In the genomic region with DNA sequence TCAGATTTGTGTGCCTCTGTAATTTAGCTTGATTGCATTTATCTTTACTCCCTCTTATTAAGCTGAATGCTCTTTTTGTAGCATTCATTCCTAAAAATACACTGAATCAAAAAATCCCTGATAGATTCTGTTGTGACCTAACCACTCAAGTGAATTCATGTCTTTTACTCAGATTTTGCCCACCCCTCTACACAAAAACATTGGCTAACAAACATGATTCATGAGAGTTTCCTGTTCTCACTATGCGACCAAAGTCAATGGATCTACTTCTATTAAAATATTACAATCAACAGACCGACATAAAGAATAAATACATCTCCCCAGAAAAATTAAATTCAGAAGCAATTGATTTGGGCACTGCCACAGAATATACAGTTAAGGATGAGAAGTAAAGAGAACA, we compare ENCODE assay signal across 23 cellular contexts.
DNase-seq lines count a peak whose midpoint lies in the region; ATAC-seq and TF ChIP-seq lines count a peak whose summit lies in the region.
"Had no signal": no experiment of that assay in that cellular context is flagged by ENCODE, and none has a peak within 500 bp of the region (broad histone marks: within the 10 kb centered on the region; RNA-seq: fewer than 3 reads in every experiment).

No MANE protein-coding gene starts in this region.

- H3K9ac ChIP-seq in HUES6 (ENCODE audit: low read length) = no peak overlapping the region

- POLR2A ChIA-PET in CD8-positive, alpha-beta T cell (lab: Charles Lee) = interaction anchor here (0.6 kb wide), 1 partner anchor 1361 kb away, joined by 3 read pairs; no protein-coding TSS in a partner anchor
- POLR2A ChIA-PET in naive thymus-derived CD8-positive, alpha-beta T cell (lab: Charles Lee) = interaction anchor here (0.9 to 2.3 kb wide), 6 partner anchors 10 to 64 kb away, joined by 3 to 6 read pairs (median 4); no protein-coding TSS in a partner anchor
- POLR2A ChIA-PET in Caco-2 (lab: Charles Lee) = no interaction called here

- CTCF ChIA-PET in CD8-positive, alpha-beta T cell (lab: Charles Lee) = no interaction called here
- CTCF ChIA-PET in Caco-2 (lab: Charles Lee) = no interaction called here

- H3K4me3 ChIP-seq in CD8-positive, alpha-beta T cell (ENCODE audit: low read depth, low read length) = no peak overlapping the region
- H3K4me3 ChIP-seq in HUES6 (ENCODE audit: low read depth, low read length) (no peak overlapping the region), Caco-2 (ENCODE audit: low read depth, low read length) (no peak overlapping the region)
- H3K4me3 ChIP-seq: A549 had no signal

- no peaks in the 10 kb centered on the region for H3K36me3 ChIP-seq in CD8-positive, alpha-beta T cell (ENCODE audit: insufficient read depth, low read length)
- H3K36me3 ChIP-seq in HUES6 (ENCODE audit: control insufficient read depth, insufficient read depth, low read length) (no peaks in the 10 kb centered on the region), Caco-2 (ENCODE audit: control insufficient read depth, insufficient read depth, low read length) (no peaks in the 10 kb centered on the region)
- H3K36me3 ChIP-seq: BE2C had no signal

- intact Hi-C loops in CD8-positive, alpha-beta T cell (cut with DNase I, micrococcal nuclease) = loop anchor here in 1 of 2 experiments (1.0 kb wide), 1 partner anchor 8 kb away; no protein-coding TSS in a partner anchor
- intact Hi-C loops in Caco-2 (cut with micrococcal nuclease; ENCODE audit: unreplicated experiment) = no loop called here

- H3K9me3 ChIP-seq in CD8-positive, alpha-beta T cell (ENCODE audit: low read length) = no peaks in the 10 kb centered on the region
- H3K9me3 ChIP-seq in HUES6 (ENCODE audit: control insufficient read depth, insufficient read depth, low read depth, low read length) (no peaks in the 10 kb centered on the region), Caco-2 (no peaks in the 10 kb centered on the region)
- H3K9me3 ChIP-seq: A549, BE2C had no signal

- peak overlapping the region; percentile 88 for H3K27ac Mint-ChIP-seq in CD8-positive, alpha-beta T cell
- H3K27ac Mint-ChIP-seq in activated naive CD8-positive, alpha-beta T cell treated with anti-CD3 and anti-CD28 coated beads, Interleukin-2, amount 50 U/mL, for 24 hours = peak overlapping the region; percentile 74
- peak overlapping the region; percentile 83 to 98 (median 93) for H3K27ac Mint-ChIP-seq in naive thymus-derived CD8-positive, alpha-beta T cell
- no peak overlapping the region for H3K27ac Mint-ChIP-seq in Caco-2 (ENCODE audit: unreplicated experiment)
- H3K27ac Mint-ChIP-seq: IgD-negative memory B cell had no signal

- no peak for DNase-seq in CD8-positive, alpha-beta T cell
- DNase-seq in activated naive CD8-positive, alpha-beta T cell treated with anti-CD3 and anti-CD28 coated beads, Interleukin-2, amount 50 U/mL, for 24 hours = no peak
- DNase-seq in naive thymus-derived CD8-positive, alpha-beta T cell = no peak
- DNase-seq in Caco-2 = no peak
- DNase-seq: BE2C; DMS79 treated with DMSO at 0.1 percent for 48 hours; GOT3; MV-4-11; NCI-H1105 treated with DMSO at 0.1 percent for 48 hours; NCI-H2029 treated with DMSO at 0.1 percent for 48 hours; NCI-H2171; NCI-H345; NCI-H524; NCI-H774; NK-92 treated with Interleukin-12 subunit alpha and Interleukin-12 subunit beta, amount 100 ng/mL, for 24 hours had no signal

- no peaks in the 10 kb centered on the region for H3K27me3 Mint-ChIP-seq in CD8-positive, alpha-beta T cell (ENCODE audit: low read depth)
- H3K27me3 Mint-ChIP-seq in activated naive CD8-positive, alpha-beta T cell treated with anti-CD3 and anti-CD28 coated beads, Interleukin-2, amount 50 U/mL, for 24 hours = no peaks in the 10 kb centered on the region
- no peaks in the 10 kb centered on the region for H3K27me3 Mint-ChIP-seq in naive thymus-derived CD8-positive, alpha-beta T cell
- no peaks in the 10 kb centered on the region for H3K27me3 Mint-ChIP-seq in Caco-2 (ENCODE audit: insufficient read depth, unreplicated experiment)
- H3K27me3 Mint-ChIP-seq: IgD-negative memory B cell had no signal

- peaks cover 55% of the 10 kb centered on the region for H3K4me1 ChIP-seq in CD8-positive, alpha-beta T cell (ENCODE audit: insufficient read depth, low read length)
- H3K4me1 ChIP-seq in HUES6 (ENCODE audit: control insufficient read depth, insufficient read depth, low read length) = no peaks in the 10 kb centered on the region
- H3K4me1 ChIP-seq in Caco-2 = no peaks in the 10 kb centered on the region

- H3K27me3 ChIP-seq in CD8-positive, alpha-beta T cell (ENCODE audit: insufficient read depth, low read length) = no peaks in the 10 kb centered on the region
- H3K27me3 ChIP-seq in HUES6 (ENCODE audit: control insufficient read depth, insufficient read depth, low read length) = no peaks in the 10 kb centered on the region
- H3K27me3 ChIP-seq in Caco-2 (replicated peaks; ENCODE audit: control insufficient read depth, insufficient read depth, low read length) = no peaks in the 10 kb centered on the region
- H3K27me3 ChIP-seq: BE2C had no signal

- no peaks in the 10 kb centered on the region for H3K9me3 Mint-ChIP-seq in CD8-positive, alpha-beta T cell
- no peaks in the 10 kb centered on the region for H3K9me3 Mint-ChIP-seq in activated naive CD8-positive, alpha-beta T cell treated with anti-CD3 and anti-CD28 coated beads, Interleukin-2, amount 50 U/mL, for 24 hours
- H3K9me3 Mint-ChIP-seq in naive thymus-derived CD8-positive, alpha-beta T cell = peaks cover 0 to 3% (median 0%) of the 10 kb centered on the region in 9 donors
- no peaks in the 10 kb centered on the region for H3K9me3 Mint-ChIP-seq in Caco-2 (ENCODE audit: unreplicated experiment)
- H3K9me3 Mint-ChIP-seq: IgD-negative memory B cell had no signal

- no peak for TF ChIP-seq CTCF in CD8-positive, alpha-beta T cell (IDR thresholded peaks at IDR 0.05)
- TF ChIP-seq CTCF in Caco-2 (IDR thresholded peaks at IDR 0.05; ENCODE audit: insufficient read depth in 1 of 2, low read depth in 1 of 2, low read length in 1 of 2, severe bottlenecking in 1 of 2, unreplicated experiment in 1 of 2) = no peak

- peak overlapping the region; percentile 11 for H3K27ac ChIP-seq in CD8-positive, alpha-beta T cell (ENCODE audit: low read depth, low read length)
- 0 out of 2 replicates have a peak overlapping the region, but pooled peaks have one; percentile 23 for H3K27ac ChIP-seq in HUES6 (ENCODE audit: low read depth, low read length)
- H3K27ac ChIP-seq: A549 had no signal

- peaks cover 74% of the 10 kb centered on the region for H3K4me1 Mint-ChIP-seq in CD8-positive, alpha-beta T cell (ENCODE audit: low read depth)
- peaks cover 68% of the 10 kb centered on the region for H3K4me1 Mint-ChIP-seq in activated naive CD8-positive, alpha-beta T cell treated with anti-CD3 and anti-CD28 coated beads, Interleukin-2, amount 50 U/mL, for 24 hours
- H3K4me1 Mint-ChIP-seq in naive thymus-derived CD8-positive, alpha-beta T cell = peaks cover 29 to 74% (median 63%) of the 10 kb centered on the region in 4 donors
- H3K4me1 Mint-ChIP-seq in Caco-2 (ENCODE audit: low read depth, unreplicated experiment) = no peaks in the 10 kb centered on the region
- H3K4me1 Mint-ChIP-seq: IgD-negative memory B cell had no signal

- ATAC-seq in CD8-positive, alpha-beta T cell = peak; percentile 32
- no peak for ATAC-seq in activated naive CD8-positive, alpha-beta T cell treated with anti-CD3 and anti-CD28 coated beads, Interleukin-2, amount 50 U/mL, for 24 hours
- peak; percentile 18 to 26 for ATAC-seq in naive thymus-derived CD8-positive, alpha-beta T cell
- no peak for ATAC-seq in GM18868 (IDR thresholded peaks at IDR 0.05; ENCODE audit: unreplicated experiment)
- no peak for ATAC-seq in HG03045 (IDR thresholded peaks at IDR 0.05; ENCODE audit: unreplicated experiment)
- ATAC-seq: A549, HCT116, Panc1, SK-N-SH treated with all-trans-retinoic acid at 6 μM for 48 hours had no signal

- H3K36me3 Mint-ChIP-seq in CD8-positive, alpha-beta T cell = peaks cover 2% of the 10 kb centered on the region
- peaks cover 3% of the 10 kb centered on the region for H3K36me3 Mint-ChIP-seq in activated naive CD8-positive, alpha-beta T cell treated with anti-CD3 and anti-CD28 coated beads, Interleukin-2, amount 50 U/mL, for 24 hours (ENCODE audit: low read depth)
- H3K36me3 Mint-ChIP-seq in naive thymus-derived CD8-positive, alpha-beta T cell = peaks cover 0 to 9% (median 0%) of the 10 kb centered on the region in 3 donors
- no peaks in the 10 kb centered on the region for H3K36me3 Mint-ChIP-seq in Caco-2 (ENCODE audit: insufficient read depth, unreplicated experiment)

- peak overlapping the region; percentile 26 for H3K4me3 Mint-ChIP-seq in CD8-positive, alpha-beta T cell
- peak overlapping the region; percentile 6 for H3K4me3 Mint-ChIP-seq in activated naive CD8-positive, alpha-beta T cell treated with anti-CD3 and anti-CD28 coated beads, Interleukin-2, amount 50 U/mL, for 24 hours
- H3K4me3 Mint-ChIP-seq in naive thymus-derived CD8-positive, alpha-beta T cell = peak overlapping the region; percentile 36 to 81 (median 63)
- no peak overlapping the region for H3K4me3 Mint-ChIP-seq in Caco-2 (ENCODE audit: unreplicated experiment)
- H3K4me3 Mint-ChIP-seq: IgD-negative memory B cell had no signal

- no TSS peak for BruUV-seq in Caco-2 (replicated peaks; lab: Mats Ljungman, UMichigan)

Comparison
In these comparisons a context has a peak if more than half of its experiments do, and no peak if none do; other contexts are left out.
1. ATAC-seq: peak in CD8-positive, alpha-beta T cell (single experiment) and naive thymus-derived CD8-positive, alpha-beta T cell (2 of 2); none in activated naive CD8-positive, alpha-beta T cell treated with anti-CD3 and anti-CD28 coated beads, Interleukin-2, amount 50 U/mL, for 24 hours (single experiment), GM18868 (single experiment) and HG03045 (single experiment).